Comparison of ENCODE assay signal across 13 cellular contexts in genomic region chr21:42535602-42536171, GRCh38. TPM values are rescaled to one million over a fixed set of nuclear protein-coding genes. Genes with fewer than 3 reads are reported as not detected.
DNase-seq lines count a peak whose midpoint lies in the region; ATAC-seq and TF ChIP-seq lines count a peak whose summit lies in the region.
"Had no signal": no experiment of that assay in that cellular context is flagged by ENCODE, and none has a peak within 500 bp of the region (broad histone marks: within the 10 kb centered on the region; RNA-seq: fewer than 3 reads in every experiment).

No MANE protein-coding gene starts in this region.

- intact Hi-C loops in ovary (cut with DNase I), result no loop called here

- H3K27ac ChIP-seq in neural cell (ENCODE audit: low read length) (peak overlapping the region; percentile 22), ovary (no peak overlapping the region)

- peak; percentile 67 for ATAC-seq in GM18502 (IDR thresholded peaks at IDR 0.05; ENCODE audit: poor library complexity, unreplicated experiment)
- peak; percentile 47 for ATAC-seq in GM21737 (IDR thresholded peaks at IDR 0.05; ENCODE audit: unreplicated experiment)
- ATAC-seq: activated T-cell treated with anti-CD3 and anti-CD28 coated beads, Interleukin-2, amount 50 U/mL, for 4 hours had no signal

- H2AFZ ChIP-seq in neural cell (ENCODE audit: low read depth, low read length), result no peak overlapping the region

- no peaks in the 10 kb centered on the region for H3K27me3 ChIP-seq in neural cell (ENCODE audit: insufficient read depth, low read depth, low read length)
- no peaks in the 10 kb centered on the region for H3K27me3 ChIP-seq in ovary
- H3K27me3 ChIP-seq: dorsolateral prefrontal cortex had no signal

- TF ChIP-seq CTCF in neural cell (IDR thresholded peaks at IDR 0.05; ENCODE audit: poor library complexity, severe bottlenecking) (no peak), ovary (IDR thresholded peaks at IDR 0.05) (no peak)

- H3K79me2 ChIP-seq in neural cell (replicated peaks; ENCODE audit: insufficient read depth, low read length), result no peaks in the 10 kb centered on the region

- no peaks in the 10 kb centered on the region for H3K9me2 ChIP-seq in neural cell (ENCODE audit: insufficient read depth, low read length)

- H3K9ac ChIP-seq in neural cell (ENCODE audit: low read length), result peak overlapping the region; percentile 9

- H3K4me2 ChIP-seq in neural cell (ENCODE audit: low read length), result no peak overlapping the region
- H3K4me2 ChIP-seq: smooth muscle cell had no signal

- no peaks in the 10 kb centered on the region for H3K4me1 ChIP-seq in ovary (ENCODE audit: insufficient read depth)

- H3K9me3 ChIP-seq in neural cell (ENCODE audit: low read length), result no peaks in the 10 kb centered on the region
- H3K9me3 ChIP-seq in ovary, result no peaks in the 10 kb centered on the region

- no peak for TF ChIP-seq EP300 in neural cell (conservative IDR thresholded peaks at IDR 0.05; ENCODE audit: poor library complexity, severe bottlenecking)
- no peak for TF ChIP-seq EP300 in ovary (IDR thresholded peaks at IDR 0.05)

- 82 to 86% (median 83%) methylated on average over 17 of the region's 17 CpGs for WGBS in ovary, 3 donors

- no peak for TF ChIP-seq RAD21 in neural cell (conservative IDR thresholded peaks at IDR 0.05)

- H3F3A ChIP-seq in neural cell (ENCODE audit: insufficient read depth, low read length, poor library complexity, severe bottlenecking), result no peaks in the 10 kb centered on the region

- peak; percentile 76 for DNase-seq in NAMALWA (ENCODE audit: low spot score)
- no peak for DNase-seq in GDM1 (lab: John Stamatoyannopoulos, UW)
- DNase-seq in DMS53 treated with DMSO at 0.1 percent for 48 hours (lab: John Stamatoyannopoulos, UW; ENCODE audit: unreplicated experiment), result no peak
- DNase-seq in activated gamma-delta T cell (lab: John Stamatoyannopoulos, UW), result no peak
- no peak for DNase-seq in ovary
- DNase-seq: activated T-cell treated with anti-CD3 and anti-CD28 coated beads, Interleukin-2, amount 50 U/mL, for 4 hours; immature natural killer cell; NCI-H1105 had no signal

- no peaks in the 10 kb centered on the region for H3K36me3 ChIP-seq in neural cell (ENCODE audit: insufficient read depth, low read length)
- H3K36me3 ChIP-seq in ovary, result no peaks in the 10 kb centered on the region

- TF ChIP-seq POLR2A in ovary (IDR thresholded peaks at IDR 0.05), result no peak

- no peaks in the 10 kb centered on the region for H4K20me1 ChIP-seq in neural cell (ENCODE audit: insufficient read depth)

- no peak overlapping the region for H3K4me3 ChIP-seq in neural cell (ENCODE audit: low read length)
- no peak overlapping the region for H3K4me3 ChIP-seq in ovary
- H3K4me3 ChIP-seq: smooth muscle cell had no signal

TF ChIP-seq in neural cell, 6 proteins besides CTCF, POLR2A, EP300 and RAD21:
- no peak for TF ChIP-seq TAF1 (IDR thresholded peaks at IDR 0.05; ENCODE audit: low read depth)
- no peak for TF ChIP-seq POLR2AphosphoS5 (IDR thresholded peaks at IDR 0.05)
- TF ChIP-seq MXI1 (conservative IDR thresholded peaks at IDR 0.05; ENCODE audit: poor library complexity, severe bottlenecking), result no peak
- TF ChIP-seq REST (IDR thresholded peaks at IDR 0.05; ENCODE audit: borderline replicate concordance), result no peak
- TF ChIP-seq EZH2 (IDR thresholded peaks at IDR 0.05; ENCODE audit: borderline replicate concordance, insufficient read depth, low read length, poor library complexity, severe bottlenecking), result no peak
- TF ChIP-seq SMC3 (conservative IDR thresholded peaks at IDR 0.05; ENCODE audit: poor library complexity), result no peak

RNA-seq across cellular contexts. Expression of gene SLC37A1, which starts 22.0 kb away (rescaled TPM):
- polyA plus RNA-seq in neural cell, result 60.7 and 64.4 TPM in 2 replicates
- 67.8 and 75.7 TPM in 2 replicates for polyA minus RNA-seq in neural cell
- total RNA-seq in ovary, result 1 to 10 TPM; 5.6 to 10.0 (median 8.0) TPM
- polyA plus RNA-seq in ovary, result 1 to 10 TPM; 5.1 to 6.0 TPM

RNA-seq across cellular contexts. Expression of gene RSPH1, which starts 39.7 kb away (rescaled TPM):
- polyA plus RNA-seq in neural cell, result 0.58 and 1.3 TPM in 2 replicates
- polyA minus RNA-seq in neural cell, result 0.58 and 0.73 TPM in 2 replicates
- total RNA-seq in ovary, result 10 to 100 TPM in 1 of 7 donors, 1 to 10 TPM in 5, under 1 TPM in 1; 0.76 to 37.5 (median 2.6) TPM
- 1 to 10 TPM; 1.1 to 2.5 TPM for polyA plus RNA-seq in ovary
- total RNA-seq: activated T-cell treated with anti-CD3 and anti-CD28 coated beads, Interleukin-2, amount 50 U/mL, for 4 hours; smooth muscle cell had no signal
